In genomic region chr1:228939001-228939691, GRCh38 we compare ENCODE assay signal across 13 cellular contexts.
DNase-seq lines count a peak whose midpoint lies in the region; ATAC-seq and TF ChIP-seq lines count a peak whose summit lies in the region.
"Had no signal": no experiment of that assay in that cellular context is flagged by ENCODE, and none has a peak within 500 bp of the region (broad histone marks: within the 10 kb centered on the region; RNA-seq: fewer than 3 reads in every experiment).

No MANE protein-coding gene starts in this region.

- peaks cover 30% of the 10 kb centered on the region for H3K4me1 ChIP-seq in CD8-positive, alpha-beta memory T cell (ENCODE audit: insufficient read depth, low read length)
- no peaks in the 10 kb centered on the region for H3K4me1 ChIP-seq in parathyroid adenoma

- H3K27ac ChIP-seq in CD8-positive, alpha-beta memory T cell (ENCODE audit: low read depth, low read length): no peak overlapping the region
- H3K27ac ChIP-seq in dorsolateral prefrontal cortex (peak overlapping the region in 40 of 59 donors; percentile 17 to 94 (median 87)), parathyroid adenoma (peak overlapping the region; percentile 78)
- H3K27ac ChIP-seq: RWPE1 had no signal

- no peak overlapping the region for H3K4me3 Mint-ChIP-seq in CD14-positive monocyte
- H3K4me3 Mint-ChIP-seq in CD8-positive, alpha-beta memory T cell: no peak overlapping the region
- no peak overlapping the region for H3K4me3 Mint-ChIP-seq in stimulated activated naive CD8-positive, alpha-beta T cell treated with anti-CD3 and anti-CD28 coated beads, Interleukin-15, amount 100 ng/mL, for 72 hours

- peaks cover 88% of the 10 kb centered on the region for H3K4me1 Mint-ChIP-seq in CD14-positive monocyte
- H3K4me1 Mint-ChIP-seq in CD8-positive, alpha-beta memory T cell: peaks cover 32 to 44% (median 41%) of the 10 kb centered on the region in 3 donors
- peaks cover 42% of the 10 kb centered on the region for H3K4me1 Mint-ChIP-seq in stimulated activated naive CD8-positive, alpha-beta T cell treated with anti-CD3 and anti-CD28 coated beads, Interleukin-15, amount 100 ng/mL, for 72 hours

- H3K27me3 Mint-ChIP-seq in CD14-positive monocyte (ENCODE audit: low read depth in 3 of 3): peaks cover 0 to 2% (median 0%) of the 10 kb centered on the region in 3 donors
- H3K27me3 Mint-ChIP-seq in CD8-positive, alpha-beta memory T cell: peaks cover 0 to 1% of the 10 kb centered on the region in 2 donors
- no peaks in the 10 kb centered on the region for H3K27me3 Mint-ChIP-seq in stimulated activated naive CD8-positive, alpha-beta T cell treated with anti-CD3 and anti-CD28 coated beads, Interleukin-15, amount 100 ng/mL, for 72 hours

- H2AFZ ChIP-seq in parathyroid adenoma: no peak overlapping the region

- no peak overlapping the region for H3K4me3 ChIP-seq in CD8-positive, alpha-beta memory T cell (ENCODE audit: low read length)
- H3K4me3 ChIP-seq in dorsolateral prefrontal cortex (no peak overlapping the region), parathyroid adenoma (ENCODE audit: low read depth, low read length) (no peak overlapping the region)
- H3K4me3 ChIP-seq: MG63 had no signal

- H3K9ac ChIP-seq in parathyroid adenoma: no peak overlapping the region

- no peak overlapping the region for H3K4me2 ChIP-seq in parathyroid adenoma (ENCODE audit: low read length)

- TF ChIP-seq CTCF in CD14-positive monocyte (IDR thresholded peaks at IDR 0.05) (no peak), dorsolateral prefrontal cortex (IDR thresholded peaks at IDR 0.05 in 54 of 56, conservative IDR thresholded peaks at IDR 0.05 in 2 of 56; ENCODE audit: low read depth in 1 of 56, partially characterized antibody in 56 of 56) (no peak), parathyroid adenoma (IDR thresholded peaks at IDR 0.05) (no peak)

- H3K27me3 ChIP-seq in CD8-positive, alpha-beta memory T cell (ENCODE audit: insufficient read depth, low read length, poor library complexity, severe bottlenecking): no peaks in the 10 kb centered on the region
- H3K27me3 ChIP-seq in dorsolateral prefrontal cortex (no peaks in the 10 kb centered on the region), parathyroid adenoma (ENCODE audit: control insufficient read depth, insufficient read depth, low read length) (no peaks in the 10 kb centered on the region)
- H3K27me3 ChIP-seq: MG63 had no signal

- H3K36me3 ChIP-seq in CD8-positive, alpha-beta memory T cell (ENCODE audit: insufficient read depth, low read length): no peaks in the 10 kb centered on the region
- no peaks in the 10 kb centered on the region for H3K36me3 ChIP-seq in parathyroid adenoma (ENCODE audit: control insufficient read depth, insufficient read depth, low read length)
- H3K36me3 ChIP-seq: MG63 had no signal

- H3K79me2 ChIP-seq in parathyroid adenoma: no peaks in the 10 kb centered on the region

- H3K27ac Mint-ChIP-seq in CD14-positive monocyte: peak overlapping the region; percentile 78 to 92 (median 87)
- peak overlapping the region; percentile 28 to 83 (median 78) for H3K27ac Mint-ChIP-seq in CD8-positive, alpha-beta memory T cell
- H3K27ac Mint-ChIP-seq in stimulated activated naive CD8-positive, alpha-beta T cell treated with anti-CD3 and anti-CD28 coated beads, Interleukin-15, amount 100 ng/mL, for 72 hours: peak overlapping the region in 1 of 2 donors; percentile 90

- CTCF ChIA-PET in CD8-positive, alpha-beta memory T cell (lab: Charles Lee): interaction anchor here (0.6 kb wide), 1 partner anchor 203 kb away, joined by 3 read pairs; no protein-coding TSS in a partner anchor

- peaks cover 0 to 7% of the 10 kb centered on the region in 2 donors for H3K36me3 Mint-ChIP-seq in CD14-positive monocyte
- H3K36me3 Mint-ChIP-seq in CD8-positive, alpha-beta memory T cell: no peaks in the 10 kb centered on the region

- ATAC-seq in GM21576 (IDR thresholded peaks at IDR 0.05; ENCODE audit: unreplicated experiment): no peak
- ATAC-seq in stimulated activated naive CD8-positive, alpha-beta T cell treated with anti-CD3 and anti-CD28 coated beads, Interleukin-15, amount 100 ng/mL, for 72 hours: no peak

- intact Hi-C loops in CD14-positive monocyte (cut with micrococcal nuclease) (loop anchor here (5.0 to 10.0 kb wide), 2 partner anchors 53 to 204 kb away; partner anchors contain the start of gene RHOU (in 1 of the 2)), dorsolateral prefrontal cortex (cut with DNase I) (no loop called here)

- H3K9me3 Mint-ChIP-seq in CD14-positive monocyte: no peaks in the 10 kb centered on the region
- H3K9me3 Mint-ChIP-seq in CD8-positive, alpha-beta memory T cell: no peaks in the 10 kb centered on the region
- no peaks in the 10 kb centered on the region for H3K9me3 Mint-ChIP-seq in stimulated activated naive CD8-positive, alpha-beta T cell treated with anti-CD3 and anti-CD28 coated beads, Interleukin-15, amount 100 ng/mL, for 72 hours

- no peaks in the 10 kb centered on the region for H3K9me3 ChIP-seq in CD8-positive, alpha-beta memory T cell (ENCODE audit: low read length)
- no peaks in the 10 kb centered on the region for H3K9me3 ChIP-seq in parathyroid adenoma (ENCODE audit: control insufficient read depth, low read length)
- H3K9me3 ChIP-seq: MG63 had no signal

- POLR2A ChIA-PET in CD8-positive, alpha-beta memory T cell (lab: Charles Lee): no interaction called here

- no peak for DNase-seq in CD14-positive monocyte (ENCODE audit: low spot score)
- no peak for DNase-seq in CD8-positive, alpha-beta memory T cell
- DNase-seq in dorsolateral prefrontal cortex: no peak
- no peak for DNase-seq in stimulated activated naive CD8-positive, alpha-beta T cell treated with anti-CD3 and anti-CD28 coated beads, Interleukin-15, amount 100 ng/mL, for 72 hours
- no peak for DNase-seq in NCI-H510A treated with DMSO at 0.1 percent for 48 hours (lab: John Stamatoyannopoulos, UW)
- DNase-seq: amniotic stem cell; GOT3; MG63; NCI-H1930; stimulated activated CD4-positive, alpha-beta T cell treated with anti-CD3 and anti-CD28 coated beads, Interleukin-1b, Interleukin-23, amount 100 ng/mL, for 48 hours had no signal

Comparison
In these comparisons a context has a peak if more than half of its experiments do, and no peak if none do; other contexts are left out.
1. intact Hi-C loops: an anchor here in CD14-positive monocyte (5.0 to 10.0 kb wide); none called in dorsolateral prefrontal cortex.